2 cellular contexts compared by ENCODE assay signal in genomic region chr19:4522291-4523002, GRCh38.
A peak's percentile ranks its signal among the peaks of the same experiment; 100 is the strongest.
TF ChIP-seq lines count a peak whose summit lies in the region.

No MANE protein-coding gene starts in this region.

TF ChIP-seq in IMR-90, 13 proteins besides CTCF, POLR2A, EP300 and RAD21:
- TF ChIP-seq NFE2L2 (IDR thresholded peaks at IDR 0.05; ENCODE audit: low read depth, low read length): no peak
- TF ChIP-seq MXI1 (IDR thresholded peaks at IDR 0.05; ENCODE audit: borderline replicate concordance, low read depth, low read length): no peak
- TF ChIP-seq MAFK (IDR thresholded peaks at IDR 0.05; ENCODE audit: low read depth, low read length): no peak
- TF ChIP-seq BHLHE40 (IDR thresholded peaks at IDR 0.05; ENCODE audit: low read depth, low read length): no peak
- TF ChIP-seq, protein P1, sequence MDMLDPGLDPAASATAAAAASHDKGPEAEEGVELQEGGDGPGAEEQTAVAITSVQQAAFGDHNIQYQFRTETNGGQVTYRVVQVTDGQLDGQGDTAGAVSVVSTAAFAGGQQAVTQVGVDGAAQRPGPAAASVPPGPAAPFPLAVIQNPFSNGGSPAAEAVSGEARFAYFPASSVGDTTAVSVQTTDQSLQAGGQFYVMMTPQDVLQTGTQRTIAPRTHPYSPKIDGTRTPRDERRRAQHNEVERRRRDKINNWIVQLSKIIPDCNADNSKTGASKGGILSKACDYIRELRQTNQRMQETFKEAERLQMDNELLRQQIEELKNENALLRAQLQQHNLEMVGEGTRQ (IDR thresholded peaks at IDR 0.05; ENCODE audit: low read depth, low read length): no peak
- no peak for TF ChIP-seq CHD1 (IDR thresholded peaks at IDR 0.05; ENCODE audit: low read depth, low read length)
- no peak for TF ChIP-seq SMC3 (IDR thresholded peaks at IDR 0.05; ENCODE audit: low read depth, low read length)
- TF ChIP-seq CEBPB (IDR thresholded peaks at IDR 0.05; ENCODE audit: low read depth, low read length): no peak
- no peak for TF ChIP-seq ELK1 (IDR thresholded peaks at IDR 0.05; ENCODE audit: borderline replicate concordance, low read depth, low read length)
- TF ChIP-seq RFX5 (IDR thresholded peaks at IDR 0.05; ENCODE audit: low read depth, low read length): no peak

TF ChIP-seq in K562, 482 proteins besides CTCF, POLR2A, EP300 and RAD21:
- TF ChIP-seq SNRNP70 (optimal IDR thresholded peaks at IDR 0.05; ENCODE audit: low read depth, low read length): no peak
- TF ChIP-seq ZBTB7A (IDR thresholded peaks at IDR 0.05; ENCODE audit: borderline replicate concordance, control insufficient read depth, low read depth, low read length): 0 out of 2 replicates have a peak, but pooled peaks have one; percentile 25
